ENCODE assay signal across 1 cellular context in genomic region chr2:197258580-197258979, GRCh38.
TF ChIP-seq lines count a peak whose summit lies in the region.

No MANE protein-coding gene starts in this region.

TF ChIP-seq in GM23338, 12 proteins besides CTCF, POLR2A, EP300 and RAD21 (continued from another document):
- TF ChIP-seq ZNF462 (CRISPR knock-in tag; IDR thresholded peaks at IDR 0.05) (no peak), CREB1 (CRISPR knock-in tag; IDR thresholded peaks at IDR 0.05; ENCODE audit: low read depth) (no peak), POLR2AphosphoS5 (IDR thresholded peaks at IDR 0.05; ENCODE audit: low read depth) (no peak), EZH2 (IDR thresholded peaks at IDR 0.05; ENCODE audit: low read depth, unreplicated experiment) (no peak), ETS1 (IDR thresholded peaks at IDR 0.05) (no peak)
